In genomic region chr9:85610074-85610855, GRCh38 we compare ENCODE assay signal across 8 cellular contexts.
DNase-seq lines count a peak whose midpoint lies in the region; ATAC-seq and TF ChIP-seq lines count a peak whose summit lies in the region.

No MANE protein-coding gene starts in this region.

- no peaks in the 10 kb centered on the region for H3K9me2 ChIP-seq in neural cell (ENCODE audit: insufficient read depth, low read length)

- no peaks in the 10 kb centered on the region for H4K20me1 ChIP-seq in neural cell (ENCODE audit: insufficient read depth)

- TF ChIP-seq CTCF in fibroblast of pulmonary artery (IDR thresholded peaks at IDR 0.05; ENCODE audit: low read length, missing control alignments) (peak; percentile 87), neural cell (IDR thresholded peaks at IDR 0.05; ENCODE audit: poor library complexity, severe bottlenecking) (peak; percentile 86)

- no peaks in the 10 kb centered on the region for H3K9me3 Mint-ChIP-seq in activated CD8-positive, alpha-beta T cell treated with anti-CD3 and anti-CD28 coated beads, Interleukin-2, amount 10 ng/mL, durations not matched to agents 7 days and 5 days (ENCODE audit: insufficient read depth)

- peak overlapping the region; percentile 41 for H3K27ac Mint-ChIP-seq in activated CD8-positive, alpha-beta T cell treated with anti-CD3 and anti-CD28 coated beads, Interleukin-2, amount 10 ng/mL, durations not matched to agents 7 days and 5 days

- peak; percentile 91 for ATAC-seq in HG03159 (IDR thresholded peaks at IDR 0.05; ENCODE audit: unreplicated experiment)
- peak; percentile 84 for ATAC-seq in activated CD8-positive, alpha-beta T cell treated with anti-CD3 and anti-CD28 coated beads, Interleukin-2, amount 10 ng/mL, durations not matched to agents 7 days and 5 days

- CTCF ChIA-PET in activated CD8-positive, alpha-beta T cell treated with anti-CD3 and anti-CD28 coated beads, Interleukin-2, amount 10 ng/mL, durations not matched to agents 7 days and 5 days (lab: Charles Lee): interaction anchor here (0.6 to 2.2 kb wide), 34 partner anchors 9 to 1214 kb away, joined by 3 to 18 read pairs (median 4); no protein-coding TSS in a partner anchor

- TF ChIP-seq EP300 in neural cell (conservative IDR thresholded peaks at IDR 0.05; ENCODE audit: poor library complexity, severe bottlenecking): no peak

- H3K79me2 ChIP-seq in neural cell (replicated peaks; ENCODE audit: insufficient read depth, low read length): no peaks in the 10 kb centered on the region

- no peak overlapping the region for H2AFZ ChIP-seq in neural cell (ENCODE audit: low read depth, low read length)

- H3F3A ChIP-seq in neural cell (ENCODE audit: insufficient read depth, low read length, poor library complexity, severe bottlenecking): no peaks in the 10 kb centered on the region

- peak overlapping the region; percentile 49 for H3K4me3 Mint-ChIP-seq in activated CD8-positive, alpha-beta T cell treated with anti-CD3 and anti-CD28 coated beads, Interleukin-2, amount 10 ng/mL, durations not matched to agents 7 days and 5 days

- no peaks in the 10 kb centered on the region for H3K9me3 ChIP-seq in neural cell (ENCODE audit: low read length)

- no peak overlapping the region for H3K4me2 ChIP-seq in neural cell (ENCODE audit: low read length)

- H3K9ac ChIP-seq in neural cell (ENCODE audit: low read length): no peak overlapping the region

- no peak overlapping the region for H3K27ac ChIP-seq in neural cell (ENCODE audit: low read length)

- DNase-seq in D341Med (ENCODE audit: low spot score) (peak; percentile 64), GM19238 (ENCODE audit: insufficient read length, low spot score) (peak; percentile 38), NCI-H2227 (lab: John Stamatoyannopoulos, UW; ENCODE audit: unreplicated experiment) (peak; percentile 76), fibroblast of pulmonary artery (ENCODE audit: low read depth) (peak; percentile 90), NCI-H187 treated with DMSO at 0.1 percent for 48 hours (lab: John Stamatoyannopoulos, UW) (no peak)
- peak; percentile 70 for DNase-seq in activated CD8-positive, alpha-beta T cell treated with anti-CD3 and anti-CD28 coated beads, Interleukin-2, amount 10 ng/mL, durations not matched to agents 7 days and 5 days

- POLR2A ChIA-PET in activated CD8-positive, alpha-beta T cell treated with anti-CD3 and anti-CD28 coated beads, Interleukin-2, amount 10 ng/mL, durations not matched to agents 7 days and 5 days (lab: Charles Lee): no interaction called here

- peak overlapping the region; percentile 33 for H3K4me3 ChIP-seq in fibroblast of pulmonary artery (replicated peaks; ENCODE audit: low read depth, low read length)
- no peak overlapping the region for H3K4me3 ChIP-seq in neural cell (ENCODE audit: low read length)

- peaks cover 8% of the 10 kb centered on the region for H3K4me1 Mint-ChIP-seq in activated CD8-positive, alpha-beta T cell treated with anti-CD3 and anti-CD28 coated beads, Interleukin-2, amount 10 ng/mL, durations not matched to agents 7 days and 5 days (ENCODE audit: low read depth)

- no peaks in the 10 kb centered on the region for H3K36me3 ChIP-seq in neural cell (ENCODE audit: insufficient read depth, low read length)

- peak; percentile 83 for TF ChIP-seq RAD21 in neural cell (conservative IDR thresholded peaks at IDR 0.05)

- H3K27me3 ChIP-seq in neural cell (ENCODE audit: insufficient read depth, low read depth, low read length): no peaks in the 10 kb centered on the region

- H3K36me3 Mint-ChIP-seq in activated CD8-positive, alpha-beta T cell treated with anti-CD3 and anti-CD28 coated beads, Interleukin-2, amount 10 ng/mL, durations not matched to agents 7 days and 5 days (ENCODE audit: low read depth): peaks cover 3% of the 10 kb centered on the region

- no peaks in the 10 kb centered on the region for H3K27me3 Mint-ChIP-seq in activated CD8-positive, alpha-beta T cell treated with anti-CD3 and anti-CD28 coated beads, Interleukin-2, amount 10 ng/mL, durations not matched to agents 7 days and 5 days (ENCODE audit: low read depth)

TF ChIP-seq in neural cell, 6 proteins besides CTCF, POLR2A, EP300 and RAD21:
- TF ChIP-seq TAF1 (IDR thresholded peaks at IDR 0.05; ENCODE audit: low read depth): no peak
- TF ChIP-seq SMC3 (conservative IDR thresholded peaks at IDR 0.05; ENCODE audit: poor library complexity): peak; percentile 89
- no peak for TF ChIP-seq POLR2AphosphoS5 (IDR thresholded peaks at IDR 0.05)
- no peak for TF ChIP-seq EZH2 (IDR thresholded peaks at IDR 0.05; ENCODE audit: borderline replicate concordance, insufficient read depth, low read length, poor library complexity, severe bottlenecking)
- TF ChIP-seq MXI1 (conservative IDR thresholded peaks at IDR 0.05; ENCODE audit: poor library complexity, severe bottlenecking): no peak
- no peak for TF ChIP-seq REST (IDR thresholded peaks at IDR 0.05; ENCODE audit: borderline replicate concordance)
